Comparison of ENCODE assay signal across 33 cellular contexts in genomic region chr3:43784640-43785011, GRCh38.
"Had no signal": no experiment of that assay in that cellular context is flagged by ENCODE, and none has a peak within 500 bp of the region (broad histone marks: within the 10 kb centered on the region; RNA-seq: fewer than 3 reads in every experiment).

No MANE protein-coding gene starts in this region.

- H3K36me3 Mint-ChIP-seq: activated naive CD8-positive, alpha-beta T cell; brain; T-cell had no signal

- H3K9me3 Mint-ChIP-seq: activated B cell treated with CpG ODN at 0.5 μM for 24 hours; activated CD8-positive, alpha-beta T cell treated with anti-CD3 and anti-CD28 coated beads for 36 hours; activated T-cell treated with anti-CD3 and anti-CD28 coated beads, Interleukin-2, amount 50 U/mL, for 4 hours; activated T-helper 17 cell treated with anti-CD3 and anti-CD28 coated beads, Interleukin-2, amount 50 U/mL, for 72 hours; central memory CD8-positive, alpha-beta T cell; dendritic cell treated with granulocyte-macrophage colony-stimulating factor and Interleukin-4, amounts not matched to agents 40 ng/mL and 50 ng/mL, for 4 days; T-cell; T-helper 1 cell treated with Interleukin-12 subunit alpha and Interleukin-12 subunit beta and Interleukin-4 antibody, amounts not matched to agents 30 μg/mL and 1 μg/mL, for 36 hours; T-helper 2 cell treated with Interferon-gamma antibody and Interleukin-4, amounts not matched to agents 5 μg/mL and 100 μg/mL, for 36 hours had no signal

- H3K36me3 ChIP-seq: ascending aorta, breast epithelium, gastrocnemius medialis, heart left ventricle, WERI-Rb-1 had no signal

- H3K4me1 ChIP-seq: ascending aorta, breast epithelium, foreskin keratinocyte, gastrocnemius medialis, heart left ventricle had no signal

- H3K27me3 Mint-ChIP-seq: activated naive CD8-positive, alpha-beta T cell; activated T-helper 17 cell treated with anti-CD3 and anti-CD28 coated beads, Interleukin-2, amount 50 U/mL, for 72 hours; dendritic cell treated with granulocyte-macrophage colony-stimulating factor and Interleukin-4, amounts not matched to agents 40 ng/mL and 50 ng/mL, for 4 days had no signal

- H3K27me3 ChIP-seq: ascending aorta, breast epithelium, gastrocnemius medialis, heart left ventricle had no signal

- H3K4me1 Mint-ChIP-seq: activated B cell treated with CpG ODN at 0.5 μM for 24 hours; activated T-helper 17 cell treated with anti-CD3 and anti-CD28 coated beads, Interleukin-2, amount 50 U/mL, for 72 hours; T-cell had no signal

- H3K27ac Mint-ChIP-seq: activated B cell treated with CpG ODN at 0.5 μM for 24 hours; activated CD8-positive, alpha-beta T cell treated with anti-CD3 and anti-CD28 coated beads for 36 hours; activated naive CD8-positive, alpha-beta T cell; activated T-helper 17 cell treated with anti-CD3 and anti-CD28 coated beads, Interleukin-2, amount 50 U/mL, for 72 hours; brain; dendritic cell treated with granulocyte-macrophage colony-stimulating factor and Interleukin-4, amounts not matched to agents 40 ng/mL and 50 ng/mL, for 4 days; endodermal cell; T-cell; T-helper 1 cell treated with Interleukin-12 subunit alpha and Interleukin-12 subunit beta and Interleukin-4 antibody, amounts not matched to agents 30 μg/mL and 1 μg/mL, for 36 hours; T-helper 2 cell treated with Interferon-gamma antibody and Interleukin-4, amounts not matched to agents 5 μg/mL and 100 μg/mL, for 36 hours had no signal

- H3K4me3 ChIP-seq: ascending aorta, breast epithelium, coronary artery, dorsolateral prefrontal cortex, gastrocnemius medialis, heart left ventricle had no signal

- ATAC-seq: activated CD4-positive, CD25-positive, alpha-beta regulatory T cell treated with anti-CD3 and anti-CD28 coated beads, Interleukin-2, amount 50 U/mL, for 24 hours; activated CD8-positive, alpha-beta T cell treated with anti-CD3 and anti-CD28 coated beads for 36 hours; activated T-cell treated with anti-CD3 and anti-CD28 coated beads, Interleukin-2, amount 50 U/mL, for 4 hours; activated T-helper 17 cell treated with anti-CD3 and anti-CD28 coated beads, Interleukin-2, amount 50 U/mL, for 72 hours; esophagus mucosa; foreskin keratinocyte; gastrocnemius medialis; heart left ventricle had no signal

- H3K27ac ChIP-seq: ascending aorta, breast epithelium, coronary artery, foreskin keratinocyte, gastrocnemius medialis, heart left ventricle, WERI-Rb-1 had no signal

- H3K4me3 Mint-ChIP-seq: activated B cell treated with CpG ODN at 0.5 μM for 24 hours; activated CD8-positive, alpha-beta T cell treated with anti-CD3 and anti-CD28 coated beads for 36 hours; activated naive CD8-positive, alpha-beta T cell; activated T-cell treated with anti-CD3 and anti-CD28 coated beads, Interleukin-2, amount 50 U/mL, for 4 hours; activated T-helper 17 cell treated with anti-CD3 and anti-CD28 coated beads, Interleukin-2, amount 50 U/mL, for 72 hours; brain; central memory CD8-positive, alpha-beta T cell; dendritic cell treated with granulocyte-macrophage colony-stimulating factor and Interleukin-4, amounts not matched to agents 40 ng/mL and 50 ng/mL, for 4 days; endodermal cell; T-cell; T-helper 1 cell treated with Interleukin-12 subunit alpha and Interleukin-12 subunit beta and Interleukin-4 antibody, amounts not matched to agents 30 μg/mL and 1 μg/mL, for 36 hours; T-helper 2 cell treated with Interferon-gamma antibody and Interleukin-4, amounts not matched to agents 5 μg/mL and 100 μg/mL, for 36 hours had no signal

- H3K9me3 ChIP-seq: ascending aorta, breast epithelium, gastrocnemius medialis had no signal

- DNase-seq: activated B cell treated with CpG ODN at 0.5 μM for 24 hours; activated CD4-positive, alpha-beta T cell treated with anti-CD3 and anti-CD28 coated beads for 48 hours; activated CD4-positive, alpha-beta T cell treated with anti-CD3 and anti-CD28 coated beads, Interleukin-2, amount 50 U/mL, for 1 hour; activated CD4-positive, alpha-beta T cell treated with anti-CD3 and anti-CD28 coated beads, Interleukin-2, amount 50 U/mL, for 48 hours; activated CD8-positive, alpha-beta memory T cell treated with anti-CD3 and anti-CD28 coated beads for 24 hours; activated CD8-positive, alpha-beta T cell treated with anti-CD3 and anti-CD28 coated beads for 36 hours; activated effector memory CD4-positive, alpha-beta T cell treated with Interleukin-2 at 50 U/mL for 16 hours; activated gamma-delta T cell treated with Interleukin-2 at 50 U/mL for 16 hours; activated naive CD4-positive, alpha-beta T cell treated with anti-CD3 and anti-CD28 coated beads, Interleukin-2, amount 50 U/mL, for 16 hours; activated naive CD4-positive, alpha-beta T cell treated with Interleukin-2 at 50 U/mL for 16 hours; activated T-cell treated with anti-CD3 and anti-CD28 coated beads, Interleukin-2, amount 50 U/mL, for 4 hours; dorsolateral prefrontal cortex; effector memory CD4-positive, alpha-beta T cell; foreskin keratinocyte; gastrocnemius medialis; glutamatergic neuron; heart left ventricle; T-cell; T1000; WERI-Rb-1 had no signal
